17 cellular contexts compared by ENCODE assay signal in the genomic region with DNA sequence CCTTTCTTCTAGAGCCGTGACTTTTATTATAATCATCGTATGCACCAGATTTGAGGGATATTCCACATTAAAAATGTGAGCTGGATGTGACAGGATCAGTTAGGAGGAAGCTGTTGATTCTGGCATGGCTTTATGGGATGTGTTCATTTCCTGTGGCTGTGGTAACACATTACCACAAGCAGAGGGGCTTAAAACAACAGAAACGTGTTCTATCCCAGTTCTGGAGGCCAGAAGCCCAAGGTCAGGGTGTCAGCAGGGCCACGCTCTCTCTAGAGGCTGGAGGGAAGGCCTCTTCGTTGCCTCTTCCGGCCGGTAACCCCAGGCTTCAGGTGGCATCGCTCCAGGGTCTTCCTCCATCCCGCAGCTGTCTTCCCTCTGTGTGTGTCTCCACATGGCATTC. TPM values are rescaled to one million over a fixed set of nuclear protein-coding genes. Genes with fewer than 3 reads are reported as not detected.
A peak's percentile ranks its signal among the peaks of the same experiment; 100 is the strongest.
DNase-seq lines count a peak whose midpoint lies in the region; ATAC-seq and TF ChIP-seq lines count a peak whose summit lies in the region.
"Had no signal": no experiment of that assay in that cellular context is flagged by ENCODE, and none has a peak within 500 bp of the region (broad histone marks: within the 10 kb centered on the region; RNA-seq: fewer than 3 reads in every experiment).

No MANE protein-coding gene starts in this region.

- H3K4me1 ChIP-seq in PC-3 (ENCODE audit: insufficient read depth, low read length) (no peaks in the 10 kb centered on the region), esophagus squamous epithelium (no peaks in the 10 kb centered on the region)
- H3K4me1 ChIP-seq: Caco-2 had no signal

- TSS peak; percentile 20 for BruUV-seq in PC-3 (replicated peaks; lab: Mats Ljungman, UMichigan)

- TF ChIP-seq CTCF in PC-3 (conservative IDR thresholded peaks at IDR 0.05; ENCODE audit: low read depth, low read length) = no peak
- no peak for TF ChIP-seq CTCF in neural crest cell (conservative IDR thresholded peaks at IDR 0.05)
- TF ChIP-seq CTCF in esophagus squamous epithelium (IDR thresholded peaks at IDR 0.05) = no peak

- no peaks in the 10 kb centered on the region for H3K9me2 ChIP-seq in PC-3 (replicated peaks; ENCODE audit: low read length)

- no peak overlapping the region for H3K9ac ChIP-seq in PC-3 (ENCODE audit: low read length)

- H3K27me3 Mint-ChIP-seq in neural crest cell (ENCODE audit: low read depth) = no peaks in the 10 kb centered on the region

- no peak overlapping the region for H3K27ac ChIP-seq in PC-3 (ENCODE audit: low read length)
- peak overlapping the region in 1 of 4 donors; percentile 39 for H3K27ac ChIP-seq in esophagus squamous epithelium
- H3K27ac ChIP-seq: ovary, skin epidermis had no signal

- no peak overlapping the region for H3K4me2 ChIP-seq in PC-3 (ENCODE audit: low read length)

- 57 to 75% methylated on average over 9 of the region's 9 CpGs for WGBS in esophagus squamous epithelium, 2 donors

- H3K27me3 ChIP-seq in PC-3 (ENCODE audit: low read length) (no peaks in the 10 kb centered on the region), esophagus squamous epithelium (no peaks in the 10 kb centered on the region)
- H3K27me3 ChIP-seq: ovary had no signal

- no peaks in the 10 kb centered on the region for H3F3A ChIP-seq in PC-3 (ENCODE audit: low read length, unreplicated experiment)

- TF ChIP-seq POLR2A in esophagus squamous epithelium (IDR thresholded peaks at IDR 0.05) = no peak

- peaks cover 10% of the 10 kb centered on the region for H3K36me3 Mint-ChIP-seq in neural crest cell (ENCODE audit: low read depth)

- POLR2A ChIA-PET in PC-3 (lab: Charles Lee; ENCODE audit: unreplicated experiment) = interaction anchor here (0.6 kb wide), 1 partner anchor 305 kb away, joined by 6 read pairs; the partner anchor contains the start of gene RCN3

- peak overlapping the region; percentile 35 for H3K27ac Mint-ChIP-seq in neural crest cell (ENCODE audit: unreplicated experiment)
- H3K27ac Mint-ChIP-seq: H9 had no signal

- H3K79me2 ChIP-seq in PC-3 (ENCODE audit: low read length) = no peaks in the 10 kb centered on the region

- no peak for ATAC-seq in PC-3
- ATAC-seq: left ventricle myocardium superior had no signal

- H3K36me3 ChIP-seq in PC-3 (ENCODE audit: low read depth, low read length) = peaks cover 26% of the 10 kb centered on the region; the same call in 1 of the 2 replicates
- peaks cover 36 to 97% (median 69%) of the 10 kb centered on the region in 3 donors for H3K36me3 ChIP-seq in esophagus squamous epithelium
- H3K36me3 ChIP-seq: ovary had no signal

- no peaks in the 10 kb centered on the region for H4K20me1 ChIP-seq in PC-3 (ENCODE audit: low read length)

- H3K9me3 Mint-ChIP-seq in neural crest cell = no peaks in the 10 kb centered on the region
- H3K9me3 Mint-ChIP-seq: H9 had no signal

- H3K4me1 Mint-ChIP-seq in neural crest cell = no peaks in the 10 kb centered on the region
- H3K4me1 Mint-ChIP-seq: H9 had no signal

- no peak overlapping the region for H2AFZ ChIP-seq in PC-3 (ENCODE audit: low read length)

- H3K9me3 ChIP-seq in PC-3 (ENCODE audit: low read length) = no peaks in the 10 kb centered on the region
- H3K9me3 ChIP-seq in esophagus squamous epithelium = no peaks in the 10 kb centered on the region
- H3K9me3 ChIP-seq: Caco-2, ovary had no signal

- CTCF ChIA-PET in PC-3 (lab: Charles Lee) = no interaction called here

- H3K4me3 ChIP-seq in PC-3 (ENCODE audit: low read length) (no peak overlapping the region), esophagus squamous epithelium (no peak overlapping the region)
- H3K4me3 ChIP-seq: ovary, skin epidermis had no signal

- intact Hi-C loops in PC-3 (cut with micrococcal nuclease) = no loop called here
- intact Hi-C loops in esophagus squamous epithelium (cut with DNase I) = no loop called here

- H3K4me3 Mint-ChIP-seq in neural crest cell = peak overlapping the region; percentile 12
- H3K4me3 Mint-ChIP-seq: H9 had no signal

- DNase-seq in Daoy (ENCODE audit: low read depth) = peak; percentile 51
- peak; percentile 45 for DNase-seq in HT1080 (ENCODE audit: low read depth)
- DNase-seq in PC-3 = no peak
- DNase-seq in neural crest cell (ENCODE audit: low read depth, low spot score) = no peak
- DNase-seq in esophagus squamous epithelium (lab: John Stamatoyannopoulos, UW) = no peak
- DNase-seq in NCI-H226 = no peak
- DNase-seq in NCI-H1105 (lab: John Stamatoyannopoulos, UW) = no peak
- DNase-seq: activated CD4-positive, alpha-beta T cell treated with anti-CD3 and anti-CD28 coated beads, Interleukin-2, amount 50 U/mL, for 4 hours; Caco-2; H9; left ventricle myocardium superior; NCI-H2227 treated with DMSO at 0.1 percent for 48 hours; NK-92 treated with Interleukin-12 subunit alpha and Interleukin-12 subunit beta, amount 100 ng/mL, for 24 hours; ovary; stimulated activated CD4-positive, alpha-beta T cell treated with anti-CD3 and anti-CD28 coated beads, Interleukin-4, amount 100 ng/mL, for 1 hour; T-helper 1 cell had no signal

RNA-seq across cellular contexts. Expression of gene MED25, which starts 14.5 kb away (rescaled TPM):
- 17.8 and 29.9 TPM in 2 replicates for total RNA-seq in Daoy (2014; rRNA removed; shearing (Covaris generic))
- 15.3 and 18.7 TPM in 2 replicates for total RNA-seq in HT1080 (2014; rRNA removed; shearing (Covaris generic))
- polyA plus RNA-seq in HT1080 (2015; cell fraction: cytosol; rRNA removed) = 25.3 and 27.3 TPM in 2 replicates
- 39.0 and 43.5 TPM in 2 replicates for polyA plus RNA-seq in HT1080 (2015; cell fraction: nucleus; rRNA removed)
- total RNA-seq in PC-3 (2014; rRNA removed) (47.5 and 54.9 TPM in 2 replicates), neural crest cell (80.8 and 85.4 TPM in 2 replicates), esophagus squamous epithelium (10 to 100 TPM; 16.9 to 27.7 (median 23.9) TPM)

RNA-seq across cellular contexts. Expression of gene PTOV1, which starts 18.4 kb away (rescaled TPM):
- 61.2 and 67.8 TPM in 2 replicates for total RNA-seq in Daoy (2014; rRNA removed; shearing (Covaris generic))
- total RNA-seq in HT1080 (2014; rRNA removed; shearing (Covaris generic)) = 63.8 and 77.1 TPM in 2 replicates
- polyA plus RNA-seq in HT1080 (2015; cell fraction: cytosol; rRNA removed) = 56.0 and 61.2 TPM in 2 replicates
- 100 and 101 TPM in 2 replicates for polyA plus RNA-seq in HT1080 (2015; cell fraction: nucleus; rRNA removed)
- total RNA-seq in PC-3 (2014; rRNA removed) = 138 and 148 TPM in 2 replicates
- 453 and 466 TPM in 2 replicates for total RNA-seq in neural crest cell
- 10 to 100 TPM; 31.3 to 57.0 (median 45.2) TPM for total RNA-seq in esophagus squamous epithelium

RNA-seq across cellular contexts. Expression of gene FUZ, which starts 19.5 kb away (rescaled TPM):
- total RNA-seq in Daoy (2014; rRNA removed; shearing (Covaris generic)) = 9.9 and 20.1 TPM in 2 replicates
- total RNA-seq in HT1080 (2014; rRNA removed; shearing (Covaris generic)) = 69.5 and 72.2 TPM in 2 replicates
- 59.8 and 60.2 TPM in 2 replicates for polyA plus RNA-seq in HT1080 (2015; cell fraction: cytosol; rRNA removed)
- polyA plus RNA-seq in HT1080 (2015; cell fraction: nucleus; rRNA removed) = 55.8 and 60.6 TPM in 2 replicates
- total RNA-seq in PC-3 (2014; rRNA removed) (9.4 and 10.9 TPM in 2 replicates), neural crest cell (37.5 and 38.0 TPM in 2 replicates), esophagus squamous epithelium (10 to 100 TPM in 1 of 4 donors, 1 to 10 TPM in 3; 4.7 to 13.7 (median 8.1) TPM)

RNA-seq across cellular contexts. Expression of gene PNKP, which starts 34.8 kb away (rescaled TPM):
- 36.9 and 38.4 TPM in 2 replicates for total RNA-seq in Daoy (2014; rRNA removed; shearing (Covaris generic))
- 55.5 and 57.2 TPM in 2 replicates for total RNA-seq in HT1080 (2014; rRNA removed; shearing (Covaris generic))
- 33.4 and 35.3 TPM in 2 replicates for polyA plus RNA-seq in HT1080 (2015; cell fraction: cytosol; rRNA removed)
- polyA plus RNA-seq in HT1080 (2015; cell fraction: nucleus; rRNA removed) = 153 and 166 TPM in 2 replicates
- total RNA-seq in PC-3 (2014; rRNA removed) = 141 and 172 TPM in 2 replicates
- total RNA-seq in neural crest cell = 131 and 135 TPM in 2 replicates
- 10 to 100 TPM; 33.3 to 42.3 (median 36.3) TPM for total RNA-seq in esophagus squamous epithelium

RNA-seq across cellular contexts. Expression of gene AKT1S1, which starts 44.6 kb away (rescaled TPM):
- 9.6 and 10.5 TPM in 2 replicates for total RNA-seq in Daoy (2014; rRNA removed; shearing (Covaris generic))
- total RNA-seq in HT1080 (2014; rRNA removed; shearing (Covaris generic)) = 30.4 and 46.2 TPM in 2 replicates
- 109 and 128 TPM in 2 replicates for polyA plus RNA-seq in HT1080 (2015; cell fraction: cytosol; rRNA removed)
- 66.1 and 84.1 TPM in 2 replicates for polyA plus RNA-seq in HT1080 (2015; cell fraction: nucleus; rRNA removed)
- 42.3 and 61.0 TPM in 2 replicates for total RNA-seq in PC-3 (2014; rRNA removed)
- total RNA-seq in neural crest cell = 38.6 and 39.6 TPM in 2 replicates
- 10 to 100 TPM; 16.2 to 31.0 (median 20.4) TPM for total RNA-seq in esophagus squamous epithelium

Comparison
In these comparisons a context has a peak if more than half of its experiments do, and no peak if none do; other contexts are left out.
1. DNase-seq: peak in Daoy (single experiment) and HT1080 (single experiment); none in PC-3 (single experiment), neural crest cell (single experiment), esophagus squamous epithelium (single experiment), NCI-H226 (single experiment) and NCI-H1105 (single experiment).